In genomic region chr6:34236423-34237315, GRCh38 we compare ENCODE assay signal across 8 cellular contexts. TPM values are rescaled to one million over a fixed set of nuclear protein-coding genes. Genes with fewer than 3 reads are reported as not detected.
A peak's percentile ranks its signal among the peaks of the same experiment; 100 is the strongest.
DNase-seq lines count a peak whose midpoint lies in the region; ATAC-seq, FAIRE-seq and TF ChIP-seq lines count a peak whose summit lies in the region.

HMGA1 (plus strand) TSS chr6:34236873; CDS start chr6:34240781, 3,908 bp downstream.

- 0 out of 3 replicates have a peak, but pooled peaks of 1 of the 2 experiments have one; percentile 27 for TF ChIP-seq EP300 in H1 (IDR thresholded peaks at IDR 0.05; ENCODE audit: borderline replicate concordance in 1 of 2, low read depth in 2 of 2, low read length in 2 of 2)

- intact Hi-C loops in CD4-positive, alpha-beta memory T cell (cut with micrococcal nuclease): loop anchor here (1.0 to 5.0 kb wide), 7 partner anchors 12 to 1264 kb away; partner anchors contain the start of genes ILRUN, NUDT3, SMIM29 and UQCC2

- H3K36me3 Mint-ChIP-seq in CD4-positive, alpha-beta memory T cell: peaks cover 5 to 20% of the 10 kb centered on the region in 2 donors

- peaks cover 37 to 50% of the 10 kb centered on the region in 2 experiments for H3K79me2 ChIP-seq in H1 (ENCODE audit: control insufficient read depth in 1 of 2, insufficient read depth in 2 of 2, low read length in 2 of 2)
- peaks cover 46% of the 10 kb centered on the region for H3K79me2 ChIP-seq in mesendoderm (ENCODE audit: control insufficient read depth, insufficient read depth, low read length)

- H2AK5ac ChIP-seq in H1 (ENCODE audit: low read depth, low read length): peak within 1 kb of the TSS; percentile 99
- peak within 1 kb of the TSS; percentile 95 for H2AK5ac ChIP-seq in mesendoderm (ENCODE audit: low read length)

- no peak within 1 kb of the TSS; the same call in 1 of the 2 replicates for H2BK20ac ChIP-seq in H1 (ENCODE audit: low read length)

- H3K79me1 ChIP-seq in H1 (ENCODE audit: low read depth, low read length) (peaks cover 9% of the 10 kb centered on the region), mesendoderm (ENCODE audit: low read length) (peaks cover 11% of the 10 kb centered on the region)

- H4K5ac ChIP-seq in H1 (ENCODE audit: insufficient read length, low read depth, low read length) (peak within 1 kb of the TSS; percentile 98), mesendoderm (ENCODE audit: low read length) (no peak within 1 kb of the TSS)

- peaks cover 12% of the 10 kb centered on the region for H3K23me2 ChIP-seq in H1 (ENCODE audit: low read depth, low read length)

- H3K14ac ChIP-seq in H1 (ENCODE audit: insufficient read length): no peak within 1 kb of the TSS

- peak within 1 kb of the TSS; percentile 97 to 100 (median 99) for H3K27ac Mint-ChIP-seq in CD4-positive, alpha-beta memory T cell

- H2AFZ ChIP-seq in H1 (ENCODE audit: low read length): no peak within 1 kb of the TSS

- H3K27me3 Mint-ChIP-seq in CD4-positive, alpha-beta memory T cell: no peaks in the 10 kb centered on the region

- peak within 1 kb of the TSS; percentile 71 for H4K91ac ChIP-seq in H1 (replicated peaks; ENCODE audit: insufficient read length, low read length)

- peak; percentile 57 for ATAC-seq in GM19467 (IDR thresholded peaks at IDR 0.05; ENCODE audit: unreplicated experiment)

- H2BK5ac ChIP-seq in H1 (ENCODE audit: low read depth, low read length): peak within 1 kb of the TSS; percentile 99
- peak within 1 kb of the TSS; percentile 95 for H2BK5ac ChIP-seq in mesendoderm (ENCODE audit: low read length)

- H3K9ac ChIP-seq in H1 (replicated peaks in 1 of 4; ENCODE audit: extremely low read depth in 1 of 4, low read depth in 3 of 4, low read length in 3 of 4) (peak within 1 kb of the TSS; percentile 90 to 98 (median 94)), mesendoderm (ENCODE audit: low read length) (peak within 1 kb of the TSS; percentile 97)

- H4K20me1 ChIP-seq in H1 (replicated peaks in 1 of 2; ENCODE audit: control insufficient read depth in 1 of 2, insufficient read depth in 2 of 2, low read length in 2 of 2): peaks cover 31 to 33% of the 10 kb centered on the region in 2 experiments

- no peaks in the 10 kb centered on the region for H3K27me3 ChIP-seq in CD4-positive, alpha-beta memory T cell (ENCODE audit: insufficient read depth, low read length)
- H3K27me3 ChIP-seq in H1 (replicated peaks in 1 of 4; ENCODE audit: control insufficient read depth in 3 of 4, extremely low read depth in 1 of 4, insufficient read depth in 3 of 4, low read length in 3 of 4): no peaks in the 10 kb centered on the region
- no peaks in the 10 kb centered on the region for H3K27me3 ChIP-seq in mesendoderm (ENCODE audit: insufficient read depth, low read length, poor library complexity)

- H4K8ac ChIP-seq in H1 (ENCODE audit: extremely low read depth, insufficient read depth, low read length) (peak within 1 kb of the TSS; percentile 94), mesendoderm (ENCODE audit: low read depth, low read length) (peak within 1 kb of the TSS; percentile 67)

- peak within 1 kb of the TSS; percentile 91 to 99 (median 94) for H3K4me3 Mint-ChIP-seq in CD4-positive, alpha-beta memory T cell

- peak within 1 kb of the TSS; percentile 87 to 89 for H3K4me2 ChIP-seq in H1 (ENCODE audit: insufficient read depth in 1 of 2, low read depth in 2 of 2, low read length in 2 of 2)
- peak within 1 kb of the TSS; percentile 95 for H3K4me2 ChIP-seq in mesendoderm (ENCODE audit: low read length)

- peak within 1 kb of the TSS; percentile 97 for H3K27ac ChIP-seq in CD4-positive, alpha-beta memory T cell (ENCODE audit: low read depth, low read length)
- H3K27ac ChIP-seq in H1 (ENCODE audit: low read depth, low read length): peak within 1 kb of the TSS; percentile 96
- H3K27ac ChIP-seq in mesendoderm (ENCODE audit: low read depth, low read length): peak within 1 kb of the TSS; percentile 100

- peaks cover 31% of the 10 kb centered on the region for H3K4me1 ChIP-seq in CD4-positive, alpha-beta memory T cell (ENCODE audit: insufficient read depth, low read length)
- peaks cover 2 to 39% (median 27%) of the 10 kb centered on the region in 4 experiments for H3K4me1 ChIP-seq in H1 (replicated peaks in 1 of 4; ENCODE audit: control insufficient read depth in 3 of 4, insufficient read depth in 4 of 4, low read length in 3 of 4)
- H3K4me1 ChIP-seq in mesendoderm (ENCODE audit: control insufficient read depth, low read depth, low read length): peaks cover 16% of the 10 kb centered on the region

- H3K4me3 ChIP-seq in CD4-positive, alpha-beta memory T cell (ENCODE audit: low read length in 2 of 2): peak within 1 kb of the TSS; percentile 57 to 79
- H3K4me3 ChIP-seq in H1 (ENCODE audit: extremely low read depth in 1 of 4, insufficient read depth in 2 of 4, low read depth in 3 of 4, low read length in 4 of 4) (peak within 1 kb of the TSS; percentile 86 to 100 (median 98)), mesendoderm (ENCODE audit: low read length) (peak within 1 kb of the TSS; percentile 80)

- CTCF ChIA-PET in CD4-positive, alpha-beta memory T cell (lab: Charles Lee; ENCODE audit: partially characterized antibody): interaction anchor here (0.9 to 2.3 kb wide), 6 partner anchors 12 to 372 kb away, joined by 3 to 12 read pairs (median 4); partner anchors contain the start of gene SMIM29
- CTCF ChIA-PET in H1 (lab: Charles Lee; ENCODE audit: partially characterized antibody): interaction anchor here (0.9 to 1.9 kb wide), 6 partner anchors 10 to 73 kb away, joined by 3 to 17 read pairs (median 5); no protein-coding TSS in a partner anchor

- peak in 1 of 2 experiments; percentile 96; a peak in 2 of 3 replicates for TF ChIP-seq POLR2A in H1 (IDR thresholded peaks at IDR 0.05; ENCODE audit: control extremely low read depth in 1 of 2, low read depth in 2 of 2, low read length in 2 of 2)

- DNase-seq in CD4-positive, alpha-beta memory T cell: peak; percentile 83 to 92 (median 85)
- DNase-seq in HT-29 (ENCODE audit: low spot score) (peak; percentile 90), NOMO-1 (lab: John Stamatoyannopoulos, UW; ENCODE audit: unreplicated experiment in 2 of 2) (peak; percentile 83 to 93), H1 (ENCODE audit: low read depth in 1 of 2, low spot score in 2 of 2) (peak in 1 of 2 experiments; percentile 84), mesendoderm (peak; percentile 96)
- peak; percentile 84 to 88 for DNase-seq in activated CD8-positive, alpha-beta memory T cell treated with anti-CD3 and anti-CD28 coated beads for 4 hours (ENCODE audit: low read depth in 2 of 2)
- peak; percentile 79 for DNase-seq in stimulated activated CD8-positive, alpha-beta memory T cell treated with anti-CD3 and anti-CD28 coated beads, Interleukin-15, amount 100 ng/mL, for 1 hour (ENCODE audit: low read depth)

- H3K4ac ChIP-seq in H1 (replicated peaks; ENCODE audit: insufficient read length, low read depth, low read length): peak within 1 kb of the TSS; percentile 61
- H3K4ac ChIP-seq in mesendoderm (ENCODE audit: low read depth, low read length): peak within 1 kb of the TSS; percentile 99

- peak within 1 kb of the TSS; percentile 2 for H2BK120ac ChIP-seq in H1 (replicated peaks; ENCODE audit: low read depth, low read length)
- H2BK120ac ChIP-seq in mesendoderm (ENCODE audit: low read depth, low read length): peak within 1 kb of the TSS; percentile 86

- H3K56ac ChIP-seq in H1 (replicated peaks; ENCODE audit: insufficient read length, low read depth, low read length): peak within 1 kb of the TSS; percentile 91
- peak within 1 kb of the TSS; percentile 99 for H3K56ac ChIP-seq in mesendoderm (ENCODE audit: low read length)

- no peaks in the 10 kb centered on the region for H3K9me3 Mint-ChIP-seq in CD4-positive, alpha-beta memory T cell

- TF ChIP-seq CTCF in H1 (IDR thresholded peaks at IDR 0.05; ENCODE audit: control extremely low read depth in 1 of 3, insufficient read depth in 1 of 3, low read depth in 1 of 3, low read length in 3 of 3): no peak

- peak in 1 of 2 experiments; percentile 20; a peak in 1 of 4 replicates for TF ChIP-seq RAD21 in H1 (IDR thresholded peaks at IDR 0.05 in 1 of 2, conservative IDR thresholded peaks at IDR 0.05 in 1 of 2; ENCODE audit: low read depth in 2 of 2, low read length in 2 of 2)

- WGBS in H1 (ENCODE audit: extremely low coverage in 1 of 2, insufficient coverage in 1 of 2, insufficient read length in 1 of 2, insufficient replicate concordance in 2 of 2, low coverage in 1 of 2, low lambda C conversion rate in 2 of 2, missing lambda C conversion rate in 1 of 2), 2 experiments: 1% methylated on average over 59 of the region's 93 CpGs; no CpG with 5 or more reads in 1 of the 2 experiments
- no CpG with 5 or more reads among the region's 93 CpGs for WGBS in mesendoderm (ENCODE audit: extremely low coverage, insufficient coverage, low lambda C conversion rate)

- peak within 1 kb of the TSS; percentile 95; the same call in 1 of the 2 replicates for H2BK12ac ChIP-seq in H1 (ENCODE audit: low read depth, low read length)

- no peak within 1 kb of the TSS for H2BK15ac ChIP-seq in H1 (ENCODE audit: low read length)
- H2BK15ac ChIP-seq in mesendoderm (replicated peaks; ENCODE audit: low read depth): no peak within 1 kb of the TSS

- H3K9me3 ChIP-seq in CD4-positive, alpha-beta memory T cell (ENCODE audit: control insufficient read depth in 1 of 2, low read length in 2 of 2): no peaks in the 10 kb centered on the region
- no peaks in the 10 kb centered on the region for H3K9me3 ChIP-seq in H1 (ENCODE audit: insufficient read depth in 2 of 2, low read depth in 1 of 2, low read length in 1 of 2)

- H3K4me1 Mint-ChIP-seq in CD4-positive, alpha-beta memory T cell: peaks cover 15 to 51% (median 30%) of the 10 kb centered on the region in 4 donors

- H3K18ac ChIP-seq in H1 (ENCODE audit: extremely low read depth, low read length) (peak within 1 kb of the TSS; percentile 98), mesendoderm (ENCODE audit: low read length) (peak within 1 kb of the TSS; percentile 98)

- H3K36me3 ChIP-seq in CD4-positive, alpha-beta memory T cell (ENCODE audit: insufficient read depth, low read length): peaks cover 11% of the 10 kb centered on the region
- H3K36me3 ChIP-seq in H1 (ENCODE audit: control insufficient read depth in 2 of 4, insufficient read depth in 4 of 4, low read length in 3 of 4) (peaks cover 14 to 33% (median 24%) of the 10 kb centered on the region in 4 experiments), mesendoderm (ENCODE audit: control insufficient read depth, insufficient read depth, low read length) (peaks cover 12% of the 10 kb centered on the region)

- POLR2A ChIA-PET in CD4-positive, alpha-beta memory T cell (lab: Charles Lee; ENCODE audit: partially characterized antibody): interaction anchor here (0.6 to 2.2 kb wide), 29 partner anchors 8 to 1636 kb away, joined by 3 to 140 read pairs (median 4); partner anchors contain the start of genes BLTP3A, HLA-DPB1, NUDT3 and RPS10
- POLR2A ChIA-PET in H1 (lab: Charles Lee; ENCODE audit: partially characterized antibody): interaction anchor here (0.6 to 3.2 kb wide), 49 partner anchors 11 to 555 kb away, joined by 3 to 144 read pairs (median 4); partner anchors contain the start of genes BLTP3A, GRM4, RPS10 and SMIM29

- H3K23ac ChIP-seq in H1 (ENCODE audit: insufficient read length) (no peak within 1 kb of the TSS), mesendoderm (ENCODE audit: low read length) (peak within 1 kb of the TSS; percentile 95)

- no peak for FAIRE-seq in H1 (lab: Jason Lieb, UNC)

RNA-seq across cellular contexts. Expression of gene HMGA1, which starts in this region (rescaled TPM):
- 10 to 100 TPM; 74.7 to 77.5 TPM for total RNA-seq in CD4-positive, alpha-beta memory T cell
- 10 to 100 TPM; 25.4 to 40.8 TPM for polyA plus RNA-seq in CD4-positive, alpha-beta memory T cell
- total RNA-seq in HT-29 (2014; rRNA removed; shearing (Covaris generic)): 1,158 and 1,171 TPM in 2 replicates
- total RNA-seq in H1 (2021; fragmentation: NEBNext Ultra II Directional; extraction: Animal tissue kit (Norgen Biotek cat#: 25700)): 2,636 and 2,728 TPM in 2 replicates
- polyA plus RNA-seq in H1 (2011; rRNA removed): 1,557 and 2,732 TPM in 2 replicates
- 964 TPM for polyA plus RNA-seq in H1 (2011; cell fraction: cytosol; rRNA removed)
- 1,246 TPM for polyA plus RNA-seq in H1 (2011; cell fraction: nucleus; rRNA removed)
- 1,617 to 2,329 TPM (median 2,130 TPM) in 4 replicates for polyA plus RNA-seq in H1 (2012, experiment 1 of 2)
- polyA plus RNA-seq in H1 (2012, experiment 2 of 2): 2,251 TPM
- polyA plus RNA-seq in H1 (2013, experiment 1 of 2): 2,575 TPM
- 2,634 TPM for polyA plus RNA-seq in H1 (2013, experiment 2 of 2)
- 338 and 485 TPM in 2 replicates for polyA minus RNA-seq in H1 (2011; rRNA and poly(A)+ RNA removed)
- polyA minus RNA-seq in H1 (2011; cell fraction: cytosol; rRNA and poly(A)+ RNA removed): 832 TPM
- 540 TPM for polyA minus RNA-seq in H1 (2011; cell fraction: nucleus; rRNA and poly(A)+ RNA removed)
- 3,300 TPM for polyA plus RNA-seq in mesendoderm (2013, experiment 1 of 2)
- 3,237 TPM for polyA plus RNA-seq in mesendoderm (2013, experiment 2 of 2)

Comparison
In these comparisons a context has a peak if more than half of its experiments do, and no peak if none do; other contexts are left out.
1. RNA of gene HMGA1 (total RNA-seq): 2,636 to 2,728 TPM in H1 and 1,158 to 1,171 TPM in HT-29; 74.7 to 77.5 TPM in CD4-positive, alpha-beta memory T cell; every median in the first group is over 10 times any median in the second.
2. RNA of gene HMGA1 (polyA plus RNA-seq): 964 to 2,732 TPM in H1; 25.4 to 40.8 TPM in CD4-positive, alpha-beta memory T cell; every median in the first group is over 10 times any median in the second.
3. Peak in every context shown above with its lines, with median percentiles within 50 percentile points of each other: H3K27ac ChIP-seq and H3K4me3 ChIP-seq.